13 cellular contexts compared by ENCODE assay signal in the genomic region with DNA sequence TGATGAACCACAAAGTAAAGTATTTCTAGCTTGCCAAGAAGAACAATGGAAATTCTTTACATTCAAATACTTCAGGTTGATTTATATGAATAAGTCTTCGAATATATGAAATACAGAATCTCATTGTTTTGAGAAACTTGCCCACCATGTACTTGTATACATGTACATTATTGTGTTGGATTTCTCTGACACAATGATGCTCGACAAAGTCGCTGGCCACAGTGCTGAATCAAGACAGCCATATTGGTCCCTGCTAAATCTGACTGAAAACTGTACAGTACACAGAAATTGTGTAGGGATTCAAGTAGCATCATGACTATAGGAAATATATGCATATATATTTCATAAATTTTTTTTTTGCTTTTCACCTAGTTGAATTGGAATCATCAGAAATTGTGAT. TPM values are rescaled to one million over a fixed set of nuclear protein-coding genes. Genes with fewer than 3 reads are reported as not detected.
A peak's percentile ranks its signal among the peaks of the same experiment; 100 is the strongest.
DNase-seq lines count a peak whose midpoint lies in the region; ATAC-seq and TF ChIP-seq lines count a peak whose summit lies in the region.
"Had no signal": no experiment of that assay in that cellular context is flagged by ENCODE, and none has a peak within 500 bp of the region (broad histone marks: within the 10 kb centered on the region; RNA-seq: fewer than 3 reads in every experiment).

No MANE protein-coding gene starts in this region.

- DNase-seq in DND-41: peak; percentile 62
- DNase-seq in KBM-7: peak; percentile 61
- peak; percentile 15 for DNase-seq in activated CD8-positive, alpha-beta T cell treated with anti-CD3 and anti-CD28 coated beads for 36 hours
- DNase-seq in foreskin keratinocyte: peak in 1 of 2 donors; percentile 13
- no peak for DNase-seq in iPS-NIHi11 (ENCODE audit: low spot score)
- no peak for DNase-seq in activated CD8-positive, alpha-beta memory T cell treated with anti-CD3 and anti-CD28 coated beads, Interleukin-2, amount 50 U/mL, for 48 hours
- DNase-seq in T-helper 17 cell: no peak
- DNase-seq: anterior cingulate cortex, NCI-H1092, occipital lobe had no signal

- H3K4me3 Mint-ChIP-seq in activated CD8-positive, alpha-beta T cell treated with anti-CD3 and anti-CD28 coated beads for 36 hours: no peak overlapping the region
- H3K4me3 Mint-ChIP-seq in T-helper 17 cell: no peak overlapping the region
- H3K4me3 Mint-ChIP-seq: stimulated activated naive CD8-positive, alpha-beta T cell treated with anti-CD3 and anti-CD28 coated beads, Interleukin-15, Interleukin-2, amounts not matched to agents 100 ng/mL and 50 ng/mL, for 24 hours had no signal

- H3K4me2 ChIP-seq in DND-41 (ENCODE audit: insufficient read depth, low read length): no peak overlapping the region

- H3K9me3 Mint-ChIP-seq in activated CD8-positive, alpha-beta T cell treated with anti-CD3 and anti-CD28 coated beads for 36 hours: no peaks in the 10 kb centered on the region

- H3K4me1 Mint-ChIP-seq in activated CD8-positive, alpha-beta T cell treated with anti-CD3 and anti-CD28 coated beads for 36 hours (ENCODE audit: low read depth): peaks cover 6% of the 10 kb centered on the region
- H3K4me1 Mint-ChIP-seq in T-helper 17 cell: peaks cover 2% of the 10 kb centered on the region

- H3K27ac Mint-ChIP-seq in activated CD8-positive, alpha-beta T cell treated with anti-CD3 and anti-CD28 coated beads for 36 hours: no peak overlapping the region
- H3K27ac Mint-ChIP-seq in T-helper 17 cell: no peak overlapping the region
- H3K27ac Mint-ChIP-seq: stimulated activated naive CD8-positive, alpha-beta T cell treated with anti-CD3 and anti-CD28 coated beads, Interleukin-15, Interleukin-2, amounts not matched to agents 100 ng/mL and 50 ng/mL, for 24 hours had no signal

- peaks cover 33% of the 10 kb centered on the region for H3K27me3 Mint-ChIP-seq in activated CD8-positive, alpha-beta T cell treated with anti-CD3 and anti-CD28 coated beads for 36 hours
- peaks cover 14% of the 10 kb centered on the region for H3K27me3 Mint-ChIP-seq in T-helper 17 cell

- POLR2A ChIA-PET in activated CD8-positive, alpha-beta T cell treated with anti-CD3 and anti-CD28 coated beads for 36 hours (lab: Charles Lee): no interaction called here

- intact Hi-C loops in activated CD8-positive, alpha-beta T cell treated with anti-CD3 and anti-CD28 coated beads for 36 hours (cut with micrococcal nuclease): no loop called here

- no peak overlapping the region for H3K9ac ChIP-seq in DND-41 (ENCODE audit: low read depth, low read length)

- H3K36me3 Mint-ChIP-seq in activated CD8-positive, alpha-beta T cell treated with anti-CD3 and anti-CD28 coated beads for 36 hours (ENCODE audit: low read depth): peaks cover 7% of the 10 kb centered on the region
- H3K36me3 Mint-ChIP-seq in T-helper 17 cell (ENCODE audit: low read depth): no peaks in the 10 kb centered on the region

- no peaks in the 10 kb centered on the region for H4K20me1 ChIP-seq in DND-41 (ENCODE audit: insufficient read depth, low read length)

- no peak overlapping the region for H3K4me3 ChIP-seq in DND-41 (ENCODE audit: low read depth in 1 of 2, low read length in 2 of 2)
- H3K4me3 ChIP-seq: esophagus muscularis mucosa had no signal

- CTCF ChIA-PET in activated CD8-positive, alpha-beta T cell treated with anti-CD3 and anti-CD28 coated beads for 36 hours (lab: Charles Lee): no interaction called here

- H3K27me3 ChIP-seq in DND-41 (ENCODE audit: insufficient read depth, low read length, poor library complexity) (no peaks in the 10 kb centered on the region), foreskin keratinocyte (peaks cover 70% of the 10 kb centered on the region)

- H3K27ac ChIP-seq in DND-41 (ENCODE audit: low read length) (no peak overlapping the region), foreskin keratinocyte (no peak overlapping the region)
- H3K27ac ChIP-seq: esophagus muscularis mucosa had no signal

- H2AFZ ChIP-seq in DND-41 (ENCODE audit: low read depth, low read length): no peak overlapping the region

- ATAC-seq in DND-41 (ENCODE audit: insufficient read depth, low read depth) (peak; percentile 83), foreskin keratinocyte (peak; percentile 30), GM19324 (IDR thresholded peaks at IDR 0.05; ENCODE audit: low FRiP score, unreplicated experiment) (no peak), T-helper 17 cell (no peak)
- no peak for ATAC-seq in activated CD8-positive, alpha-beta T cell treated with anti-CD3 and anti-CD28 coated beads for 36 hours

- TF ChIP-seq CTCF in DND-41 (IDR thresholded peaks at IDR 0.05; ENCODE audit: borderline replicate concordance, extremely low read depth, low read length, poor library complexity, severe bottlenecking) (no peak), foreskin keratinocyte (conservative IDR thresholded peaks at IDR 0.05) (no peak)
- no peak for TF ChIP-seq CTCF in activated CD8-positive, alpha-beta T cell treated with anti-CD3 and anti-CD28 coated beads for 36 hours (IDR thresholded peaks at IDR 0.05)

- H3K9me3 ChIP-seq in DND-41 (ENCODE audit: insufficient read depth, low read length, severe bottlenecking) (peaks cover 5% of the 10 kb centered on the region), T-helper 17 cell (ENCODE audit: control insufficient read depth, low read length, poor library complexity, severe bottlenecking) (no peaks in the 10 kb centered on the region)

- in situ Hi-C loops in KBM-7 (cut with MboI; ENCODE audit: low pct_unique_long_range_greater_than_20kb, low sequenced_read_pairs): no loop called here

- H3K4me1 ChIP-seq in DND-41 (ENCODE audit: insufficient read depth, low read length) (no peaks in the 10 kb centered on the region), foreskin keratinocyte (no peaks in the 10 kb centered on the region)

- no peaks in the 10 kb centered on the region for H3K79me2 ChIP-seq in DND-41 (ENCODE audit: insufficient read depth, low read length)

- H3K36me3 ChIP-seq in DND-41 (ENCODE audit: insufficient read depth, low read length): no peaks in the 10 kb centered on the region
- H3K36me3 ChIP-seq: esophagus muscularis mucosa had no signal

RNA-seq across cellular contexts. Expression of gene LIN28B, which starts 13.1 kb away (rescaled TPM):
- total RNA-seq in activated CD8-positive, alpha-beta T cell treated with anti-CD3 and anti-CD28 coated beads for 36 hours: not detected
- total RNA-seq in foreskin keratinocyte: not detected in 2 replicates
- polyA plus RNA-seq in foreskin keratinocyte: not detected in 2 replicates
- total RNA-seq in T-helper 17 cell: not detected
- total RNA-seq: esophagus muscularis mucosa had no signal

Comparison
In these comparisons a context has a peak if more than half of its experiments do, and no peak if none do; other contexts are left out.
1. ATAC-seq: peak in DND-41 (single experiment) and foreskin keratinocyte (single experiment); none in activated CD8-positive, alpha-beta T cell treated with anti-CD3 and anti-CD28 coated beads for 36 hours (single experiment), GM19324 (single experiment) and T-helper 17 cell (single experiment).
2. DNase-seq: peak in DND-41 (single experiment), KBM-7 (single experiment) and activated CD8-positive, alpha-beta T cell treated with anti-CD3 and anti-CD28 coated beads for 36 hours (single experiment); none in iPS-NIHi11 (single experiment), activated CD8-positive, alpha-beta memory T cell treated with anti-CD3 and anti-CD28 coated beads, Interleukin-2, amount 50 U/mL, for 48 hours (single experiment) and T-helper 17 cell (0 of 3).